10 cellular contexts compared by ENCODE assay signal in genomic region chr3:131216801-131217200, GRCh38.
DNase-seq lines count a peak whose midpoint lies in the region; ATAC-seq and TF ChIP-seq lines count a peak whose summit lies in the region.
"Had no signal": no experiment of that assay in that cellular context is flagged by ENCODE, and none has a peak within 500 bp of the region (broad histone marks: within the 10 kb centered on the region; RNA-seq: fewer than 3 reads in every experiment).

No MANE protein-coding gene starts in this region.

- no peaks in the 10 kb centered on the region for H3K36me3 ChIP-seq in endodermal cell (ENCODE audit: control insufficient read depth, insufficient read depth, low read length)

- no peak overlapping the region for H3K4me3 ChIP-seq in endodermal cell (ENCODE audit: low read length)

- H3K36me3 Mint-ChIP-seq in endodermal cell (ENCODE audit: low read depth): no peaks in the 10 kb centered on the region

- H3K4me1 ChIP-seq in endodermal cell (ENCODE audit: control insufficient read depth, insufficient read depth, low read length): no peaks in the 10 kb centered on the region

- no peaks in the 10 kb centered on the region for H3K27me3 Mint-ChIP-seq in endodermal cell (ENCODE audit: insufficient read depth)

- H3K27ac ChIP-seq in endodermal cell (ENCODE audit: low read depth, low read length): no peak overlapping the region

- DNase-seq in ELR (ENCODE audit: low read depth) (peak; percentile 89), NCI-H226 (peak; percentile 42), endodermal cell (peak; percentile 71), non-pigmented ciliary epithelial cell (ENCODE audit: low read depth) (peak; percentile 84)
- DNase-seq: NCI-H774; stimulated activated CD4-positive, alpha-beta T cell treated with anti-CD3 and anti-CD28 coated beads, Interleukin-12 subunit alpha, Interleukin-12 subunit beta, amount 100 ng/mL, for 4 hours had no signal

- no peak overlapping the region for H3K9ac ChIP-seq in endodermal cell (ENCODE audit: extremely low read depth, low read length, poor library complexity, severe bottlenecking)

- H3K9me3 Mint-ChIP-seq in endodermal cell: peaks cover 3% of the 10 kb centered on the region

- no peaks in the 10 kb centered on the region for H3K9me3 ChIP-seq in endodermal cell (ENCODE audit: control insufficient read depth, low read length)

- no peak overlapping the region for H3K4me3 Mint-ChIP-seq in endodermal cell

- H3K4me1 Mint-ChIP-seq in endodermal cell: no peaks in the 10 kb centered on the region

- no peaks in the 10 kb centered on the region for H3K27me3 ChIP-seq in endodermal cell (ENCODE audit: control insufficient read depth, insufficient read depth, low read length, poor library complexity, severe bottlenecking)

- no peak for TF ChIP-seq CTCF in endodermal cell (conservative IDR thresholded peaks at IDR 0.05)

- no peak for ATAC-seq in GM19455 (IDR thresholded peaks at IDR 0.05; ENCODE audit: unreplicated experiment)
- ATAC-seq in HG03280 (IDR thresholded peaks at IDR 0.05; ENCODE audit: unreplicated experiment): no peak
- ATAC-seq in GM19035 (IDR thresholded peaks at IDR 0.05; ENCODE audit: unreplicated experiment): no peak
- no peak for ATAC-seq in GM19467 (IDR thresholded peaks at IDR 0.05; ENCODE audit: unreplicated experiment)

- 60% methylated on average over 2 to 6 of the region's 6 CpGs for WGBS in endodermal cell (ENCODE audit: insufficient coverage in 1 of 2, insufficient read length in 1 of 2), 2 experiments

- H3K27ac Mint-ChIP-seq in endodermal cell: no peak overlapping the region
